In the genomic region with DNA sequence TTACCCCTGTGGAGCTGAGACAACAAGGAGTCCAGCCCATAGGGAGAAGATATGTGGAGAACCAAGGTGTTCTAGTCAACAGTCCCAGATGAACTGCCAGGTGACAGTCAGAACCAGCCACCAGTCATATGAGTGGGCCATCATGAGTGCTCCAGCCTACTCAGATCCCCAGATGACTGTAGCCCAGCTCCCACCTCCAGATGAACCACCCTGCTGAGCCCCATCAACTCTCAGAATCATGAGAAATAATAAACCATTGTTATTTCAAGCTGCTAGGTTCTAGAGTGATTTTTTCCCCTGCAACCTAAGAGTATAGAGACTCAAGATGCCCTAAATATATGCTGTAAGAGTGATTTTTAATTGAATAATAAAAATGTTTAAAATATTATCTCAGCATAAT, we compare ENCODE assay signal across 8 cellular contexts.
"Had no signal": no experiment of that assay in that cellular context is flagged by ENCODE, and none has a peak within 500 bp of the region (broad histone marks: within the 10 kb centered on the region; RNA-seq: fewer than 3 reads in every experiment).

No MANE protein-coding gene starts in this region.

- H3K9ac ChIP-seq: KMS-11 had no signal

- ATAC-seq: K562 had no signal

- H3K4me3 ChIP-seq: K562 had no signal

- H3K4me2 ChIP-seq: KMS-11 had no signal

- DNase-seq: IMR-90, KBM-7, KG1 had no signal

- H3K4me3 Mint-ChIP-seq: IgD-negative memory B cell had no signal

- H3K4me1 Mint-ChIP-seq: IgD-negative memory B cell had no signal

- H3K27ac Mint-ChIP-seq: IgD-negative memory B cell had no signal

- H3K36me3 Mint-ChIP-seq: IgD-negative memory B cell had no signal

- H3K27ac ChIP-seq: HL-60, KMS-11 had no signal

- FAIRE-seq: HTR-8/SVneo, K562 had no signal
